ENCODE assay signal across 16 cellular contexts in genomic region chr14:45698462-45699134, GRCh38.
DNase-seq lines count a peak whose midpoint lies in the region; ATAC-seq and TF ChIP-seq lines count a peak whose summit lies in the region.
"Had no signal": no experiment of that assay in that cellular context is flagged by ENCODE, and none has a peak within 500 bp of the region (broad histone marks: within the 10 kb centered on the region; RNA-seq: fewer than 3 reads in every experiment).

No MANE protein-coding gene starts in this region.

- intact Hi-C loops in thyroid gland (cut with DNase I) = no loop called here

- H3K4me3 ChIP-seq in thyroid gland (replicated peaks in 1 of 3) = no peak overlapping the region
- H3K4me3 ChIP-seq: gastrocnemius medialis, GM23338, left ventricle myocardium inferior had no signal

- DNase-seq in NCI-H2081 (lab: John Stamatoyannopoulos, UW) (peak; percentile 42 to 56), NCI-H2081 treated with DMSO at 0.1 percent for 48 hours (lab: John Stamatoyannopoulos, UW) (no peak), NCI-H82 (lab: John Stamatoyannopoulos, UW) (peak; percentile 82), iris pigment epithelial cell (ENCODE audit: low read depth) (peak; percentile 1), thyroid gland (peak; percentile 62 to 69), NCI-H1048 (lab: John Stamatoyannopoulos, UW) (no peak)
- no peak for DNase-seq in stimulated activated CD4-positive, alpha-beta T cell treated with anti-CD3 and anti-CD28 coated beads, Interleukin-2, amount 100 ng/mL, for 48 hours
- DNase-seq: activated T-cell treated with anti-CD3 and anti-CD28 coated beads, Interleukin-2, amount 50 U/mL, for 4 hours; amygdala; effector memory CD4-positive, alpha-beta T cell; EL; gastrocnemius medialis; left ventricle myocardium inferior; SW 1271 had no signal

- H3K27me3 ChIP-seq in thyroid gland = no peaks in the 10 kb centered on the region
- H3K27me3 ChIP-seq: gastrocnemius medialis had no signal

- peaks cover 3 to 23% of the 10 kb centered on the region in 2 donors for H3K4me1 ChIP-seq in thyroid gland
- H3K4me1 ChIP-seq: gastrocnemius medialis had no signal

- no peak for TF ChIP-seq POLR2A in thyroid gland (IDR thresholded peaks at IDR 0.05)

- 16 to 33% methylated on average over 1 of the region's 1 CpG for WGBS in thyroid gland, 2 donors

- no peak for TF ChIP-seq CTCF in thyroid gland (IDR thresholded peaks at IDR 0.05)

- no peaks in the 10 kb centered on the region for H3K9me3 ChIP-seq in thyroid gland
- H3K9me3 ChIP-seq: gastrocnemius medialis, left ventricle myocardium inferior had no signal

- ATAC-seq in GM21825 (IDR thresholded peaks at IDR 0.05; ENCODE audit: unreplicated experiment) = no peak
- ATAC-seq: activated T-cell treated with anti-CD3 and anti-CD28 coated beads, Interleukin-2, amount 50 U/mL, for 4 hours; gastrocnemius medialis; GM23338 had no signal

- H3K27ac ChIP-seq in thyroid gland = peak overlapping the region; percentile 51 to 76 (median 55)
- H3K27ac ChIP-seq: gastrocnemius medialis, left ventricle myocardium inferior had no signal

- H3K36me3 ChIP-seq in thyroid gland = no peaks in the 10 kb centered on the region
- H3K36me3 ChIP-seq: gastrocnemius medialis, left ventricle myocardium inferior had no signal

Comparison
In these comparisons a context has a peak if more than half of its experiments do, and no peak if none do; other contexts are left out.
1. DNase-seq: peak in NCI-H2081 (2 of 2), NCI-H82 (single experiment), iris pigment epithelial cell (single experiment) and thyroid gland (2 of 2); none in NCI-H2081 treated with DMSO at 0.1 percent for 48 hours (single experiment), NCI-H1048 (single experiment) and stimulated activated CD4-positive, alpha-beta T cell treated with anti-CD3 and anti-CD28 coated beads, Interleukin-2, amount 100 ng/mL, for 48 hours (0 of 2).